In the genomic region with DNA sequence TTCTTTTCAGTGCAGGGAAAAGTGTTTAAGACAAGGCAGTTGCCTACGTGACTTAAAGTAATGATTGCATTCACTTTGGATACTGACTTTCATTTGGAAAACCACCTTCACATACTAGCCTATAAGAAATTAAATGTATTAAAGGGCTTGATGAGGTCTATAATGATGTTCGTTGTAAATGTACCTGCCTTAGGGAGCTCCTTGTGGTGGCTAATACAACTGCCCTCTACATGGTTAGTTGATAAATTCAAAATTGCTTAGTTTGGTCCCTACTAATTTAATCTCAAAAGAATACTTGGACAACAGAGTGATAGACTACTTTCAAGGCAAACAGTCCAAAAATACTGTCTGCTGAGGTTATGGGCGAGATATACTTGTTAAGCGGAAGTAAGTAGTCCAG, we compare ENCODE assay signal across 2 cellular contexts.
TF ChIP-seq lines count a peak whose summit lies in the region.

No MANE protein-coding gene starts in this region.

TF ChIP-seq in SK-N-SH, 30 proteins besides CTCF, POLR2A, EP300 and RAD21:
- TF ChIP-seq MXI1 (IDR thresholded peaks at IDR 0.05; ENCODE audit: low read depth, low read length) (no peak), POLR2AphosphoS5 (IDR thresholded peaks at IDR 0.05; ENCODE audit: low read depth, low read length) (no peak), NFIC (IDR thresholded peaks at IDR 0.05; ENCODE audit: borderline replicate concordance) (no peak), RCOR1 (IDR thresholded peaks at IDR 0.05; ENCODE audit: low read length) (no peak), NRF1 (IDR thresholded peaks at IDR 0.05; ENCODE audit: low read depth, low read length) (no peak), SMC3 (IDR thresholded peaks at IDR 0.05; ENCODE audit: low read depth, low read length) (no peak), RFX5 (IDR thresholded peaks at IDR 0.05; ENCODE audit: low read length) (no peak), ELF1 (IDR thresholded peaks at IDR 0.05) (no peak), FOXM1 (IDR thresholded peaks at IDR 0.05; ENCODE audit: low read depth) (no peak), CHD2 (IDR thresholded peaks at IDR 0.05; ENCODE audit: low read length, partially characterized antibody) (no peak), RXRA (IDR thresholded peaks at IDR 0.05; ENCODE audit: borderline replicate concordance, low read depth) (no peak), FOSL2 (IDR thresholded peaks at IDR 0.05; ENCODE audit: borderline replicate concordance, low read depth) (no peak), FOXJ3 (CRISPR knock-in tag; IDR thresholded peaks at IDR 0.05) (no peak)
- TF ChIP-seq, protein P1, sequence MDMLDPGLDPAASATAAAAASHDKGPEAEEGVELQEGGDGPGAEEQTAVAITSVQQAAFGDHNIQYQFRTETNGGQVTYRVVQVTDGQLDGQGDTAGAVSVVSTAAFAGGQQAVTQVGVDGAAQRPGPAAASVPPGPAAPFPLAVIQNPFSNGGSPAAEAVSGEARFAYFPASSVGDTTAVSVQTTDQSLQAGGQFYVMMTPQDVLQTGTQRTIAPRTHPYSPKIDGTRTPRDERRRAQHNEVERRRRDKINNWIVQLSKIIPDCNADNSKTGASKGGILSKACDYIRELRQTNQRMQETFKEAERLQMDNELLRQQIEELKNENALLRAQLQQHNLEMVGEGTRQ (IDR thresholded peaks at IDR 0.05; ENCODE audit: borderline replicate concordance, low read depth, low read length), result no peak
- TF ChIP-seq, protein P2, sequence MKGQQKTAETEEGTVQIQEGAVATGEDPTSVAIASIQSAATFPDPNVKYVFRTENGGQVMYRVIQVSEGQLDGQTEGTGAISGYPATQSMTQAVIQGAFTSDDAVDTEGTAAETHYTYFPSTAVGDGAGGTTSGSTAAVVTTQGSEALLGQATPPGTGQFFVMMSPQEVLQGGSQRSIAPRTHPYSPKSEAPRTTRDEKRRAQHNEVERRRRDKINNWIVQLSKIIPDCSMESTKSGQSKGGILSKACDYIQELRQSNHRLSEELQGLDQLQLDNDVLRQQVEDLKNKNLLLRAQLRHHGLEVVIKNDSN (IDR thresholded peaks at IDR 0.05; ENCODE audit: borderline replicate concordance, low read depth), result no peak
- TF ChIP-seq, protein P3, sequence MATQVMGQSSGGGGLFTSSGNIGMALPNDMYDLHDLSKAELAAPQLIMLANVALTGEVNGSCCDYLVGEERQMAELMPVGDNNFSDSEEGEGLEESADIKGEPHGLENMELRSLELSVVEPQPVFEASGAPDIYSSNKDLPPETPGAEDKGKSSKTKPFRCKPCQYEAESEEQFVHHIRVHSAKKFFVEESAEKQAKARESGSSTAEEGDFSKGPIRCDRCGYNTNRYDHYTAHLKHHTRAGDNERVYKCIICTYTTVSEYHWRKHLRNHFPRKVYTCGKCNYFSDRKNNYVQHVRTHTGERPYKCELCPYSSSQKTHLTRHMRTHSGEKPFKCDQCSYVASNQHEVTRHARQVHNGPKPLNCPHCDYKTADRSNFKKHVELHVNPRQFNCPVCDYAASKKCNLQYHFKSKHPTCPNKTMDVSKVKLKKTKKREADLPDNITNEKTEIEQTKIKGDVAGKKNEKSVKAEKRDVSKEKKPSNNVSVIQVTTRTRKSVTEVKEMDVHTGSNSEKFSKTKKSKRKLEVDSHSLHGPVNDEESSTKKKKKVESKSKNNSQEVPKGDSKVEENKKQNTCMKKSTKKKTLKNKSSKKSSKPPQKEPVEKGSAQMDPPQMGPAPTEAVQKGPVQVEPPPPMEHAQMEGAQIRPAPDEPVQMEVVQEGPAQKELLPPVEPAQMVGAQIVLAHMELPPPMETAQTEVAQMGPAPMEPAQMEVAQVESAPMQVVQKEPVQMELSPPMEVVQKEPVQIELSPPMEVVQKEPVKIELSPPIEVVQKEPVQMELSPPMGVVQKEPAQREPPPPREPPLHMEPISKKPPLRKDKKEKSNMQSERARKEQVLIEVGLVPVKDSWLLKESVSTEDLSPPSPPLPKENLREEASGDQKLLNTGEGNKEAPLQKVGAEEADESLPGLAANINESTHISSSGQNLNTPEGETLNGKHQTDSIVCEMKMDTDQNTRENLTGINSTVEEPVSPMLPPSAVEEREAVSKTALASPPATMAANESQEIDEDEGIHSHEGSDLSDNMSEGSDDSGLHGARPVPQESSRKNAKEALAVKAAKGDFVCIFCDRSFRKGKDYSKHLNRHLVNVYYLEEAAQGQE (IDR thresholded peaks at IDR 0.05; ENCODE audit: low read depth, low read length), result no peak

TF ChIP-seq in SK-N-SH treated with all-trans-retinoic acid at 6 μM for 48 hours, 23 proteins besides CTCF, POLR2A, EP300 and RAD21 (continued from another document):
- TF ChIP-seq PPARA (CRISPR knock-in tag; IDR thresholded peaks at IDR 0.05; ENCODE audit: borderline replicate concordance) (no peak), OSR1 (CRISPR knock-in tag; IDR thresholded peaks at IDR 0.05) (no peak), RARB (CRISPR knock-in tag; IDR thresholded peaks at IDR 0.05) (no peak), ZFP3 (CRISPR knock-in tag; IDR thresholded peaks at IDR 0.05) (no peak), TOX (CRISPR knock-in tag; IDR thresholded peaks at IDR 0.05; ENCODE audit: borderline replicate concordance) (no peak), BACH2 (CRISPR knock-in tag; IDR thresholded peaks at IDR 0.05; ENCODE audit: borderline replicate concordance) (no peak), TCF4 (CRISPR knock-in tag; IDR thresholded peaks at IDR 0.05; ENCODE audit: borderline replicate concordance) (no peak), SNAI2 (CRISPR knock-in tag; IDR thresholded peaks at IDR 0.05) (no peak), GLIS3 (CRISPR knock-in tag; IDR thresholded peaks at IDR 0.05) (no peak), ZNF70 (CRISPR knock-in tag; IDR thresholded peaks at IDR 0.05) (no peak)
- TF ChIP-seq, protein P4, sequence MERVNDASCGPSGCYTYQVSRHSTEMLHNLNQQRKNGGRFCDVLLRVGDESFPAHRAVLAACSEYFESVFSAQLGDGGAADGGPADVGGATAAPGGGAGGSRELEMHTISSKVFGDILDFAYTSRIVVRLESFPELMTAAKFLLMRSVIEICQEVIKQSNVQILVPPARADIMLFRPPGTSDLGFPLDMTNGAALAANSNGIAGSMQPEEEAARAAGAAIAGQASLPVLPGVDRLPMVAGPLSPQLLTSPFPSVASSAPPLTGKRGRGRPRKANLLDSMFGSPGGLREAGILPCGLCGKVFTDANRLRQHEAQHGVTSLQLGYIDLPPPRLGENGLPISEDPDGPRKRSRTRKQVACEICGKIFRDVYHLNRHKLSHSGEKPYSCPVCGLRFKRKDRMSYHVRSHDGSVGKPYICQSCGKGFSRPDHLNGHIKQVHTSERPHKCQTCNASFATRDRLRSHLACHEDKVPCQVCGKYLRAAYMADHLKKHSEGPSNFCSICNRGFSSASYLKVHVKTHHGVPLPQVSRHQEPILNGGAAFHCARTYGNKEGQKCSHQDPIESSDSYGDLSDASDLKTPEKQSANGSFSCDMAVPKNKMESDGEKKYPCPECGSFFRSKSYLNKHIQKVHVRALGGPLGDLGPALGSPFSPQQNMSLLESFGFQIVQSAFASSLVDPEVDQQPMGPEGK (CRISPR knock-in tag; IDR thresholded peaks at IDR 0.05; ENCODE audit: borderline replicate concordance), result no peak
- TF ChIP-seq, protein P5, sequence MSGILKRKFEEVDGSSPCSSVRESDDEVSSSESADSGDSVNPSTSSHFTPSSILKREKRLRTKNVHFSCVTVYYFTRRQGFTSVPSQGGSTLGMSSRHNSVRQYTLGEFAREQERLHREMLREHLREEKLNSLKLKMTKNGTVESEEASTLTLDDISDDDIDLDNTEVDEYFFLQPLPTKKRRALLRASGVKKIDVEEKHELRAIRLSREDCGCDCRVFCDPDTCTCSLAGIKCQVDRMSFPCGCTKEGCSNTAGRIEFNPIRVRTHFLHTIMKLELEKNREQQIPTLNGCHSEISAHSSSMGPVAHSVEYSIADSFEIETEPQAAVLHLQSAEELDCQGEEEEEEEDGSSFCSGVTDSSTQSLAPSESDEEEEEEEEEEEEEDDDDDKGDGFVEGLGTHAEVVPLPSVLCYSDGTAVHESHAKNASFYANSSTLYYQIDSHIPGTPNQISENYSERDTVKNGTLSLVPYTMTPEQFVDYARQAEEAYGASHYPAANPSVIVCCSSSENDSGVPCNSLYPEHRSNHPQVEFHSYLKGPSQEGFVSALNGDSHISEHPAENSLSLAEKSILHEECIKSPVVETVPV (CRISPR knock-in tag; IDR thresholded peaks at IDR 0.05), result no peak
- TF ChIP-seq, protein P6, sequence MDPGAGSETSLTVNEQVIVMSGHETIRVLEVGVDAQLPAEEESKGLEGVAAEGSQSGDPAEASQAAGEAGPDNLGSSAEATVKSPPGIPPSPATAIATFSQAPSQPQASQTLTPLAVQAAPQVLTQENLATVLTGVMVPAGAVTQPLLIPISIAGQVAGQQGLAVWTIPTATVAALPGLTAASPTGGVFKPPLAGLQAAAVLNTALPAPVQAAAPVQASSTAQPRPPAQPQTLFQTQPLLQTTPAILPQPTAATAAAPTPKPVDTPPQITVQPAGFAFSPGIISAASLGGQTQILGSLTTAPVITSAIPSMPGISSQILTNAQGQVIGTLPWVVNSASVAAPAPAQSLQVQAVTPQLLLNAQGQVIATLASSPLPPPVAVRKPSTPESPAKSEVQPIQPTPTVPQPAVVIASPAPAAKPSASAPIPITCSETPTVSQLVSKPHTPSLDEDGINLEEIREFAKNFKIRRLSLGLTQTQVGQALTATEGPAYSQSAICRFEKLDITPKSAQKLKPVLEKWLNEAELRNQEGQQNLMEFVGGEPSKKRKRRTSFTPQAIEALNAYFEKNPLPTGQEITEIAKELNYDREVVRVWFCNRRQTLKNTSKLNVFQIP (CRISPR knock-in tag; IDR thresholded peaks at IDR 0.05; ENCODE audit: borderline replicate concordance, low read depth), result no peak
- TF ChIP-seq, protein P7, sequence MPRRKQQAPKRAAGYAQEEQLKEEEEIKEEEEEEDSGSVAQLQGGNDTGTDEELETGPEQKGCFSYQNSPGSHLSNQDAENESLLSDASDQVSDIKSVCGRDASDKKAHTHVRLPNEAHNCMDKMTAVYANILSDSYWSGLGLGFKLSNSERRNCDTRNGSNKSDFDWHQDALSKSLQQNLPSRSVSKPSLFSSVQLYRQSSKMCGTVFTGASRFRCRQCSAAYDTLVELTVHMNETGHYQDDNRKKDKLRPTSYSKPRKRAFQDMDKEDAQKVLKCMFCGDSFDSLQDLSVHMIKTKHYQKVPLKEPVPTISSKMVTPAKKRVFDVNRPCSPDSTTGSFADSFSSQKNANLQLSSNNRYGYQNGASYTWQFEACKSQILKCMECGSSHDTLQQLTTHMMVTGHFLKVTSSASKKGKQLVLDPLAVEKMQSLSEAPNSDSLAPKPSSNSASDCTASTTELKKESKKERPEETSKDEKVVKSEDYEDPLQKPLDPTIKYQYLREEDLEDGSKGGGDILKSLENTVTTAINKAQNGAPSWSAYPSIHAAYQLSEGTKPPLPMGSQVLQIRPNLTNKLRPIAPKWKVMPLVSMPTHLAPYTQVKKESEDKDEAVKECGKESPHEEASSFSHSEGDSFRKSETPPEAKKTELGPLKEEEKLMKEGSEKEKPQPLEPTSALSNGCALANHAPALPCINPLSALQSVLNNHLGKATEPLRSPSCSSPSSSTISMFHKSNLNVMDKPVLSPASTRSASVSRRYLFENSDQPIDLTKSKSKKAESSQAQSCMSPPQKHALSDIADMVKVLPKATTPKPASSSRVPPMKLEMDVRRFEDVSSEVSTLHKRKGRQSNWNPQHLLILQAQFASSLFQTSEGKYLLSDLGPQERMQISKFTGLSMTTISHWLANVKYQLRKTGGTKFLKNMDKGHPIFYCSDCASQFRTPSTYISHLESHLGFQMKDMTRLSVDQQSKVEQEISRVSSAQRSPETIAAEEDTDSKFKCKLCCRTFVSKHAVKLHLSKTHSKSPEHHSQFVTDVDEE (CRISPR knock-in tag; IDR thresholded peaks at IDR 0.05), result no peak
TF ChIP-seq in SK-N-SH treated with all-trans-retinoic acid at 6 μM for 48 hours: peak in this region for 0.
